Comparison of ENCODE assay signal across 8 cellular contexts in the genomic region with DNA sequence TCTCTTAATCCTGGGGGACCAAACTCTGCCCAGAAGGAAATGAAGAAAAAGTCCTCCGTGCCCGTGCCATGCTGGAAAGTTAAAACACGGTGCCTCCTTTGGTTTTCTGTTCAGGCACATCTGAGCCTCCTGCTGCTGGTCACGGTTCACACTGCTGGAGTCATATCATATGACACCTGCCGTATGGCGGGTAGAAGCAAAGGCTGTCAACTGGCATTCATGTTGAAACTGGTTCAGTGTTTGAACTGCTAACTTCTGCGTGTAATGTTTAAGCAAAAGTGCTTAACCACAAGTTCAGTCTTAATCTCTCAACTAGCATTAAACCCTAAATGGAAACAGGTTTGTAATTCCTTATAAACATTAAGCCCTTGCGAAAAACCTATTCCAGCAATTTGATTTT. TPM values are rescaled to one million over a fixed set of nuclear protein-coding genes. Genes with fewer than 3 reads are reported as not detected.
DNase-seq lines count a peak whose midpoint lies in the region; ATAC-seq, FAIRE-seq and TF ChIP-seq lines count a peak whose summit lies in the region.

No MANE protein-coding gene starts in this region.

- peaks cover 7% of the 10 kb centered on the region for H3K27me3 Mint-ChIP-seq in activated naive CD8-positive, alpha-beta T cell treated with anti-CD3 and anti-CD28 coated beads for 36 hours

- H3K27ac Mint-ChIP-seq in activated naive CD8-positive, alpha-beta T cell treated with anti-CD3 and anti-CD28 coated beads for 36 hours = peak overlapping the region; percentile 76

- no peaks in the 10 kb centered on the region for H3K27me3 ChIP-seq in Panc1 (ENCODE audit: control insufficient read depth, insufficient read depth, low read length)

- CTCF ChIA-PET in Panc1 (lab: Charles Lee) = interaction anchor here (0.6 kb wide), 1 partner anchor 1705 kb away, joined by 4 read pairs; no protein-coding TSS in a partner anchor

- peaks cover 32% of the 10 kb centered on the region for H3K4me1 Mint-ChIP-seq in activated naive CD8-positive, alpha-beta T cell treated with anti-CD3 and anti-CD28 coated beads for 36 hours

- intact Hi-C loops in Panc1 (cut with micrococcal nuclease; ENCODE audit: unreplicated experiment) = no loop called here

- H3K9me3 Mint-ChIP-seq in activated naive CD8-positive, alpha-beta T cell treated with anti-CD3 and anti-CD28 coated beads for 36 hours = no peaks in the 10 kb centered on the region

- DNase-seq in Panc1 (ENCODE audit: low read depth, low spot score) = no peak
- peak; percentile 38 for DNase-seq in activated naive CD8-positive, alpha-beta T cell treated with anti-CD3 and anti-CD28 coated beads for 36 hours
- DNase-seq in retinal pigment epithelial cell (ENCODE audit: low read depth) = peak; percentile 45
- DNase-seq in urothelium cell line (ENCODE audit: low spot score) = no peak
- DNase-seq in amygdala (lab: John Stamatoyannopoulos, UW) = no peak

- H3K4me1 ChIP-seq in Panc1 (ENCODE audit: control insufficient read depth, insufficient read depth, low read length) = peaks cover 20% of the 10 kb centered on the region

- H3K36me3 ChIP-seq in KOPT-K1 (ENCODE audit: insufficient read depth, low read length) (no peaks in the 10 kb centered on the region), Panc1 (ENCODE audit: control insufficient read depth, insufficient read depth, low read length) (peaks cover 2% of the 10 kb centered on the region; the same call in 1 of the 2 replicates)

- no peak for FAIRE-seq in urothelium cell line (lab: Jason Lieb, UNC)

- no peak for TF ChIP-seq CTCF in Panc1 (IDR thresholded peaks at IDR 0.05)
- no peak for TF ChIP-seq CTCF in retinal pigment epithelial cell (conservative IDR thresholded peaks at IDR 0.05; ENCODE audit: low read depth, low read length)

- in situ Hi-C loops in Panc1 (cut with HindIII; ENCODE audit: low pct_unique_long_range_greater_than_20kb, low sequenced_read_pairs) = no loop called here

- POLR2A ChIA-PET in Panc1 (lab: Charles Lee) = no interaction called here

- H3K36me3 Mint-ChIP-seq in activated naive CD8-positive, alpha-beta T cell treated with anti-CD3 and anti-CD28 coated beads for 36 hours = peaks cover 13% of the 10 kb centered on the region

- H3K4me3 ChIP-seq in Panc1 (ENCODE audit: low read depth in 2 of 2, low read length in 2 of 2) (no peak overlapping the region), retinal pigment epithelial cell (ENCODE audit: low read length) (peak overlapping the region; percentile 0)

- peak overlapping the region; percentile 56 for H3K27ac ChIP-seq in KOPT-K1 (ENCODE audit: low read depth, low read length, poor library complexity, severe bottlenecking)
- H3K27ac ChIP-seq in Panc1 (ENCODE audit: low read length) = no peak overlapping the region

- BruUV-seq in Panc1 (replicated peaks; lab: Mats Ljungman, UMichigan) = TSS peak; percentile 67

- no peak for ATAC-seq in Panc1
- ATAC-seq in HG03457 (IDR thresholded peaks at IDR 0.05; ENCODE audit: unreplicated experiment) = no peak
- ATAC-seq in GM21526 (IDR thresholded peaks at IDR 0.05; ENCODE audit: low FRiP score, unreplicated experiment) = no peak

- H3K9me3 ChIP-seq in KOPT-K1 (ENCODE audit: insufficient read depth, low read length, poor library complexity, severe bottlenecking) = no peaks in the 10 kb centered on the region
- H3K9me3 ChIP-seq in Panc1 (ENCODE audit: control insufficient read depth, insufficient read depth, low read depth, low read length) = no peaks in the 10 kb centered on the region

- H3K4me3 Mint-ChIP-seq in activated naive CD8-positive, alpha-beta T cell treated with anti-CD3 and anti-CD28 coated beads for 36 hours = peak overlapping the region; percentile 65

RNA-seq across cellular contexts. Expression of a gene that starts 3.1 kb away (rescaled TPM):
- total RNA-seq in Panc1 (2021; ENCODE audit: unreplicated experiment) = 14.0 TPM
- 8.8 TPM for polyA plus RNA-seq in Panc1 (2012; ENCODE audit: insufficient read length)
- total RNA-seq in activated naive CD8-positive, alpha-beta T cell treated with anti-CD3 and anti-CD28 coated beads for 36 hours = 10 to 100 TPM; 27.0 to 27.1 TPM

Comparison
In these comparisons a context has a peak if more than half of its experiments do, and no peak if none do; other contexts are left out.
1. DNase-seq: peak in activated naive CD8-positive, alpha-beta T cell treated with anti-CD3 and anti-CD28 coated beads for 36 hours (single experiment) and retinal pigment epithelial cell (single experiment); none in Panc1 (single experiment), urothelium cell line (single experiment) and amygdala (0 of 56).